Comparison of ENCODE assay signal across 1 cellular context in genomic region chr19:50478901-50479715, GRCh38.
TF ChIP-seq lines count a peak whose summit lies in the region.

No MANE protein-coding gene starts in this region.

TF ChIP-seq in HCT116, 20 proteins besides CTCF, POLR2A, EP300 and RAD21:
- no peak for TF ChIP-seq ELF1 (IDR thresholded peaks at IDR 0.05; ENCODE audit: borderline replicate concordance, low read depth)
- TF ChIP-seq CBX3 (IDR thresholded peaks at IDR 0.05; ENCODE audit: low read depth): no peak
- TF ChIP-seq EGR1 (IDR thresholded peaks at IDR 0.05; ENCODE audit: low read depth): no peak
- no peak for TF ChIP-seq REST (IDR thresholded peaks at IDR 0.05; ENCODE audit: low read depth)
- no peak for TF ChIP-seq EZH2phosphoT487 (IDR thresholded peaks at IDR 0.05; ENCODE audit: borderline replicate concordance)
- no peak for TF ChIP-seq CEBPB (IDR thresholded peaks at IDR 0.05; ENCODE audit: low read depth)
- no peak for TF ChIP-seq YY1 (IDR thresholded peaks at IDR 0.05; ENCODE audit: extremely low read depth, insufficient replicate concordance, low read depth, low read length)
- TF ChIP-seq SRF (IDR thresholded peaks at IDR 0.05; ENCODE audit: low read depth): no peak
- TF ChIP-seq, protein P1, sequence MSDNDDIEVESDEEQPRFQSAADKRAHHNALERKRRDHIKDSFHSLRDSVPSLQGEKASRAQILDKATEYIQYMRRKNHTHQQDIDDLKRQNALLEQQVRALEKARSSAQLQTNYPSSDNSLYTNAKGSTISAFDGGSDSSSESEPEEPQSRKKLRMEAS (IDR thresholded peaks at IDR 0.05): no peak
- TF ChIP-seq EZH2 (IDR thresholded peaks at IDR 0.05): no peak
- TF ChIP-seq, protein P2, sequence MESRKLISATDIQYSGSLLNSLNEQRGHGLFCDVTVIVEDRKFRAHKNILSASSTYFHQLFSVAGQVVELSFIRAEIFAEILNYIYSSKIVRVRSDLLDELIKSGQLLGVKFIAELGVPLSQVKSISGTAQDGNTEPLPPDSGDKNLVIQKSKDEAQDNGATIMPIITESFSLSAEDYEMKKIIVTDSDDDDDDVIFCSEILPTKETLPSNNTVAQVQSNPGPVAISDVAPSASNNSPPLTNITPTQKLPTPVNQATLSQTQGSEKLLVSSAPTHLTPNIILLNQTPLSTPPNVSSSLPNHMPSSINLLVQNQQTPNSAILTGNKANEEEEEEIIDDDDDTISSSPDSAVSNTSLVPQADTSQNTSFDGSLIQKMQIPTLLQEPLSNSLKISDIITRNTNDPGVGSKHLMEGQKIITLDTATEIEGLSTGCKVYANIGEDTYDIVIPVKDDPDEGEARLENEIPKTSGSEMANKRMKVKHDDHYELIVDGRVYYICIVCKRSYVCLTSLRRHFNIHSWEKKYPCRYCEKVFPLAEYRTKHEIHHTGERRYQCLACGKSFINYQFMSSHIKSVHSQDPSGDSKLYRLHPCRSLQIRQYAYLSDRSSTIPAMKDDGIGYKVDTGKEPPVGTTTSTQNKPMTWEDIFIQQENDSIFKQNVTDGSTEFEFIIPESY (IDR thresholded peaks at IDR 0.05; ENCODE audit: extremely low read depth, insufficient replicate concordance, low read length): no peak
- no peak for TF ChIP-seq ATF3 (IDR thresholded peaks at IDR 0.05)
- TF ChIP-seq TCF7L2 (IDR thresholded peaks at IDR 0.05; ENCODE audit: borderline replicate concordance, extremely low read depth, insufficient read depth, insufficient read length): no peak
